In the genomic region with DNA sequence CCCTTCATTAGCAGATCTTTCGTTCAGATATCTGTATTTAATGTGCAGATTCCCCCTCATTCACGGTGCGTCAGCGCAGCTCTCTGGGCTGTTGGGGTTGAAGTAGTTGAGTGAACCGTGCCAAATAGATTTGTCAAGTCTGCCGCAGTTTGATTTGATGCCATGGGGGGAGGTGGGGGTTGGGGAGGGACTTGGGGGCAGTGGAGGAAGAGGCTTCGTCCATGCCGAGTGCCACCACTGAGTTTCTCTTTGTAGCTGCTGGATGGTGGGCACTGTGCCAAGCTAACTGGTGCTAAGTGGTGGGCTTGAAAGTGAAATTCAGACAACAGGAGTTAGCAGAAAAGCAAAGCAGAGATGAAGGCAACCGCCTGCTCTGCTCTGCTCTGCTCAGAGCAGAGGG, we compare ENCODE assay signal across 16 cellular contexts. TPM values are rescaled to one million over a fixed set of nuclear protein-coding genes. Genes with fewer than 3 reads are reported as not detected.
A peak's percentile ranks its signal among the peaks of the same experiment; 100 is the strongest.
DNase-seq lines count a peak whose midpoint lies in the region; ATAC-seq and TF ChIP-seq lines count a peak whose summit lies in the region.
"Had no signal": no experiment of that assay in that cellular context is flagged by ENCODE, and none has a peak within 500 bp of the region (broad histone marks: within the 10 kb centered on the region; RNA-seq: fewer than 3 reads in every experiment).

No MANE protein-coding gene starts in this region.

- CTCF ChIA-PET in IMR-90 (lab: Yijun Ruan, JAX): no interaction called here

- peaks cover 4 to 23% of the 10 kb centered on the region in 2 experiments; a peak in 3 of 4 replicates for H3K79me1 ChIP-seq in IMR-90 (ENCODE audit: low read depth in 1 of 2, low read length in 2 of 2)

- TF ChIP-seq CTCF in IMR-90 (conservative IDR thresholded peaks at IDR 0.05; ENCODE audit: low read depth, low read length) (no peak), neural crest cell (conservative IDR thresholded peaks at IDR 0.05) (no peak)

- H2BK120ac ChIP-seq in IMR-90 (ENCODE audit: low read depth, low read length): peak overlapping the region; percentile 69

- no peak overlapping the region for H3K4me2 ChIP-seq in IMR-90 (ENCODE audit: low read depth, low read length)

- H3K4me3 Mint-ChIP-seq in neural crest cell: no peak overlapping the region
- no peak overlapping the region for H3K4me3 Mint-ChIP-seq in activated T-cell treated with anti-CD3 and anti-CD28 coated beads, Interleukin-2, amount 50 U/mL, for 72 hours
- H3K4me3 Mint-ChIP-seq: naive B cell; stimulated activated naive B cell treated with anti-CD40 and anti-IgM and Interleukin-4, amounts not matched to agents 10 μg/mL and 1 μg/mL and 100 μg/mL, for 72 hours had no signal

- H3K36me3 ChIP-seq in ACC112 (ENCODE audit: insufficient read depth, low read length): no peaks in the 10 kb centered on the region
- peaks cover 51% of the 10 kb centered on the region for H3K36me3 ChIP-seq in IMR-90 (ENCODE audit: control insufficient read depth, insufficient read depth, low read length)

- peak overlapping the region; percentile 78; the same call in 2 of the 3 replicates for H2BK15ac ChIP-seq in IMR-90 (ENCODE audit: low read depth, low read length)

- H3K56ac ChIP-seq in IMR-90 (ENCODE audit: extremely low read depth, insufficient read depth, low read length): no peak overlapping the region

- peak overlapping the region; percentile 81 for H3K23ac ChIP-seq in IMR-90 (ENCODE audit: low read depth, low read length)

- peak overlapping the region; percentile 88 for H2BK5ac ChIP-seq in IMR-90 (ENCODE audit: low read depth, low read length, poor library complexity, severe bottlenecking)

- DNase-seq in IMR-90 (no peak), caudate nucleus (lab: John Stamatoyannopoulos, UW) (no peak), neural crest cell (ENCODE audit: low read depth, low spot score) (no peak), ecto neural progenitor cell (ENCODE audit: low spot score) (no peak)
- no peak for DNase-seq in activated T-cell treated with anti-CD3 and anti-CD28 coated beads, Interleukin-2, amount 50 U/mL, for 72 hours
- DNase-seq in stimulated activated CD4-positive, alpha-beta T cell treated with anti-CD3 and anti-CD28 coated beads, Interleukin-4, amount 100 ng/mL, for 4 hours: no peak
- DNase-seq: activated CD4-positive, alpha-beta T cell treated with anti-CD3 and anti-CD28 coated beads, Interleukin-2, amount 50 U/mL, for 48 hours; activated naive CD4-positive, alpha-beta T cell treated with anti-CD3 and anti-CD28 coated beads, Interleukin-2, amount 50 U/mL, for 16 hours; activated T-cell treated with anti-CD3 and anti-CD28 coated beads, Interleukin-2, amount 50 U/mL, for 1 hour; body of pancreas; naive B cell; stimulated activated CD4-positive, alpha-beta T cell treated with anti-CD3 and anti-CD28 coated beads, Interleukin-12 subunit alpha, Interleukin-12 subunit beta, amount 100 ng/mL, for 4 hours; stimulated activated naive B cell treated with anti-CD40 and anti-IgM and Interleukin-4, amounts not matched to agents 10 μg/mL and 1 μg/mL and 100 μg/mL, for 72 hours had no signal

- ATAC-seq in IMR-90 (ENCODE audit: low read depth) (no peak), HG02938 (IDR thresholded peaks at IDR 0.05; ENCODE audit: unreplicated experiment) (no peak)
- ATAC-seq in activated T-cell treated with anti-CD3 and anti-CD28 coated beads, Interleukin-2, amount 50 U/mL, for 72 hours (replicated peaks in 1 of 2): no peak
- ATAC-seq: body of pancreas; GM12878; stimulated activated naive B cell treated with anti-CD40 and anti-IgM and Interleukin-4, amounts not matched to agents 10 μg/mL and 1 μg/mL and 100 μg/mL, for 72 hours had no signal

- H2AK9ac ChIP-seq in IMR-90 (replicated peaks; ENCODE audit: low read depth, low read length, poor library complexity): peak overlapping the region; percentile 75

- peak overlapping the region; percentile 85 for H3K18ac ChIP-seq in IMR-90 (ENCODE audit: low read depth, low read length)

- H3K14ac ChIP-seq in IMR-90 (replicated peaks; ENCODE audit: low read depth, low read length): peak overlapping the region; percentile 79

- H3K79me2 ChIP-seq in ACC112 (ENCODE audit: control insufficient read depth, insufficient read depth, low read length, unreplicated experiment): no peaks in the 10 kb centered on the region

- H3K4me3 ChIP-seq in ACC112 (ENCODE audit: low read depth, low read length) (no peak overlapping the region), IMR-90 (ENCODE audit: insufficient read depth, low read depth, low read length) (no peak overlapping the region)
- H3K4me3 ChIP-seq: body of pancreas, GM12878 had no signal

- peak overlapping the region; percentile 20 to 63; a peak in 3 of 4 replicates for H4K8ac ChIP-seq in IMR-90 (ENCODE audit: low read depth in 2 of 2, low read length in 2 of 2)

- POLR2A ChIA-PET in IMR-90 (lab: Charles Lee; ENCODE audit: unreplicated experiment): no interaction called here

- no peaks in the 10 kb centered on the region for H3K27me3 ChIP-seq in ACC112 (ENCODE audit: insufficient read depth, low read length)
- H3K27me3 ChIP-seq in IMR-90 (ENCODE audit: control insufficient read depth, insufficient read depth, low read length): no peaks in the 10 kb centered on the region
- H3K27me3 ChIP-seq: body of pancreas had no signal

- peaks cover 76% of the 10 kb centered on the region for H3K4me1 Mint-ChIP-seq in neural crest cell
- H3K4me1 Mint-ChIP-seq in activated T-cell treated with anti-CD3 and anti-CD28 coated beads, Interleukin-2, amount 50 U/mL, for 72 hours (ENCODE audit: low read depth): no peaks in the 10 kb centered on the region
- H3K4me1 Mint-ChIP-seq: naive B cell had no signal

- no peaks in the 10 kb centered on the region for H3K9me3 ChIP-seq in IMR-90 (ENCODE audit: control insufficient read depth, insufficient read depth, low read length)
- H3K9me3 ChIP-seq: body of pancreas had no signal

- H2AFZ ChIP-seq in ACC112 (ENCODE audit: low read length, unreplicated experiment) (no peak overlapping the region), IMR-90 (replicated peaks; ENCODE audit: low read length, poor library complexity) (peak overlapping the region; percentile 70)

- peaks cover 39% of the 10 kb centered on the region for H3K36me3 Mint-ChIP-seq in neural crest cell (ENCODE audit: low read depth)
- no peaks in the 10 kb centered on the region for H3K36me3 Mint-ChIP-seq in activated T-cell treated with anti-CD3 and anti-CD28 coated beads, Interleukin-2, amount 50 U/mL, for 72 hours (ENCODE audit: insufficient read depth in 2 of 2)

- peaks cover 3% of the 10 kb centered on the region; the same call in 1 of the 2 replicates for H4K20me1 ChIP-seq in IMR-90 (ENCODE audit: insufficient read depth, low read length)

- H3K27ac ChIP-seq in ACC112 (ENCODE audit: low read depth, low read length) (peak overlapping the region; percentile 82; the same call in 1 of the 2 replicates), IMR-90 (ENCODE audit: insufficient read depth, low read length) (peak overlapping the region; percentile 90), caudate nucleus (ENCODE audit: low read depth, low read length) (peak overlapping the region; percentile 25)
- H3K27ac ChIP-seq: body of pancreas had no signal

- in situ Hi-C loops in IMR-90 (cut with MboI; ENCODE audit: low sequenced_read_pairs): loop anchor here (5.0 kb wide), 1 partner anchor 43 kb away; no protein-coding TSS in a partner anchor

- WGBS in IMR-90 (ENCODE audit: extremely low coverage in 2 of 2, insufficient read length in 1 of 2), 2 experiments: 60% methylated on average over 1 of the region's 9 CpGs; no CpG with 5 or more reads in 1 of the 2 experiments

- dilution Hi-C loops in IMR-90 (cut with HindIII; ENCODE audit: low sequenced_read_pairs, unreplicated experiment): no loop called here

- no peak for TF ChIP-seq POLR2A in IMR-90 (IDR thresholded peaks at IDR 0.05; ENCODE audit: low read depth, low read length)

- no peak overlapping the region for H3K9ac ChIP-seq in IMR-90 (ENCODE audit: low read depth, low read length)

- H3K4me1 ChIP-seq in ACC112 (ENCODE audit: control insufficient read depth, insufficient read depth, low read length, unreplicated experiment): peaks cover 34% of the 10 kb centered on the region
- peaks cover 43% of the 10 kb centered on the region for H3K4me1 ChIP-seq in IMR-90 (ENCODE audit: control insufficient read depth, insufficient read depth, low read length)
- H3K4me1 ChIP-seq: body of pancreas had no signal

- H3K4ac ChIP-seq in IMR-90 (ENCODE audit: low read depth, low read length): peak overlapping the region; percentile 89

- TF ChIP-seq RAD21 in IMR-90 (IDR thresholded peaks at IDR 0.05; ENCODE audit: low read length): no peak

- peak overlapping the region; percentile 47 for H2BK20ac ChIP-seq in IMR-90 (ENCODE audit: low read depth, low read length)

- H3K9me3 Mint-ChIP-seq in neural crest cell: no peaks in the 10 kb centered on the region
- H3K9me3 Mint-ChIP-seq in activated T-cell treated with anti-CD3 and anti-CD28 coated beads, Interleukin-2, amount 50 U/mL, for 72 hours: no peaks in the 10 kb centered on the region
- H3K9me3 Mint-ChIP-seq: naive B cell; stimulated activated naive B cell treated with anti-CD40 and anti-IgM and Interleukin-4, amounts not matched to agents 10 μg/mL and 1 μg/mL and 100 μg/mL, for 72 hours had no signal

- H3K9me1 ChIP-seq in IMR-90 (ENCODE audit: insufficient read depth, low read length): peaks cover 40% of the 10 kb centered on the region

- H2AK5ac ChIP-seq in IMR-90 (ENCODE audit: low read depth, low read length): peak overlapping the region; percentile 46

- H3K27me3 Mint-ChIP-seq in neural crest cell (ENCODE audit: low read depth): peaks cover 6% of the 10 kb centered on the region
- H3K27me3 Mint-ChIP-seq in activated T-cell treated with anti-CD3 and anti-CD28 coated beads, Interleukin-2, amount 50 U/mL, for 72 hours (ENCODE audit: low read depth): no peaks in the 10 kb centered on the region
- H3K27me3 Mint-ChIP-seq: naive B cell; stimulated activated naive B cell treated with anti-CD40 and anti-IgM and Interleukin-4, amounts not matched to agents 10 μg/mL and 1 μg/mL and 100 μg/mL, for 72 hours had no signal

- BruUV-seq in IMR-90 (replicated peaks; lab: Mats Ljungman, UMichigan): no TSS peak

- intact Hi-C loops in IMR-90 (cut with micrococcal nuclease): no loop called here

- H4K5ac ChIP-seq in IMR-90 (ENCODE audit: low read depth, low read length): peak overlapping the region; percentile 72

- H3K27ac Mint-ChIP-seq in neural crest cell (ENCODE audit: unreplicated experiment): peak overlapping the region; percentile 81
- H3K27ac Mint-ChIP-seq in activated T-cell treated with anti-CD3 and anti-CD28 coated beads, Interleukin-2, amount 50 U/mL, for 72 hours: no peak overlapping the region
- H3K27ac Mint-ChIP-seq: stimulated activated naive B cell treated with anti-CD40 and anti-IgM and Interleukin-4, amounts not matched to agents 10 μg/mL and 1 μg/mL and 100 μg/mL, for 72 hours had no signal

- peak overlapping the region; percentile 84 for H4K91ac ChIP-seq in IMR-90 (ENCODE audit: insufficient read depth, low read depth, low read length)

RNA-seq across cellular contexts. Expression of gene NRP2, which starts 47.9 kb away (rescaled TPM):
- total RNA-seq in IMR-90 (2012; rRNA removed): 43.3 and 46.4 TPM in 2 replicates
- polyA plus RNA-seq in IMR-90 (2012; rRNA removed): 45.2 and 51.3 TPM in 2 replicates
- 40.6 and 48.8 TPM in 2 replicates for polyA plus RNA-seq in IMR-90 (2012; cell fraction: cytosol; rRNA removed)
- polyA plus RNA-seq in IMR-90 (2012; cell fraction: nucleus; rRNA removed; ENCODE audit: low replicate concordance): 27.6 and 54.4 TPM in 2 replicates
- 90.3 and 93.5 TPM in 2 replicates for total RNA-seq in neural crest cell
- total RNA-seq in activated T-cell treated with anti-CD3 and anti-CD28 coated beads, Interleukin-2, amount 50 U/mL, for 72 hours: 1 to 10 TPM; 2.5 to 2.6 TPM

Comparison
In these comparisons a context has a peak if more than half of its experiments do, and no peak if none do; other contexts are left out.
1. H3K27ac ChIP-seq: peak in every context shown above with its lines; median percentile 90 in IMR-90; 82 in ACC112; 25 in caudate nucleus.
2. RNA of gene NRP2, which starts 47.9 kb away (total RNA-seq): 90.3 to 93.5 TPM in neural crest cell and 43.3 to 46.4 TPM in IMR-90; 2.5 to 2.6 TPM in activated T-cell treated with anti-CD3 and anti-CD28 coated beads, Interleukin-2, amount 50 U/mL, for 72 hours; every median in the first group is over 10 times any median in the second.